In genomic region chr1:205294914-205295310, GRCh38 we compare ENCODE assay signal across 13 cellular contexts. TPM values are rescaled to one million over a fixed set of nuclear protein-coding genes. Genes with fewer than 3 reads are reported as not detected.
DNase-seq lines count a peak whose midpoint lies in the region; ATAC-seq and TF ChIP-seq lines count a peak whose summit lies in the region.
"Had no signal": no experiment of that assay in that cellular context is flagged by ENCODE, and none has a peak within 500 bp of the region (broad histone marks: within the 10 kb centered on the region; RNA-seq: fewer than 3 reads in every experiment).

No MANE protein-coding gene starts in this region.

- no peak overlapping the region for H3K23ac ChIP-seq in mesendoderm (ENCODE audit: low read length)

- peak overlapping the region; percentile 26 for H3K27ac Mint-ChIP-seq in activated CD4-positive, alpha-beta T cell treated with anti-CD3 and anti-CD28 coated beads, Interleukin-2, amount 10 ng/mL, durations not matched to agents 7 days and 5 days
- H3K27ac Mint-ChIP-seq in activated CD4-positive, alpha-beta T cell treated with anti-CD3 and anti-CD28 coated beads, Interleukin-2, amount 10 ng/mL, durations not matched to agents 24 days and 14 days: no peak overlapping the region
- H3K27ac Mint-ChIP-seq in type B pancreatic cell: peak overlapping the region; percentile 90
- H3K27ac Mint-ChIP-seq in activated CD4-positive, alpha-beta T cell treated with anti-CD3 and anti-CD28 coated beads for 36 hours: no peak overlapping the region

- ATAC-seq in activated CD4-positive, alpha-beta T cell treated with anti-CD3 and anti-CD28 coated beads for 36 hours: no peak
- ATAC-seq in HG02623 (IDR thresholded peaks at IDR 0.05; ENCODE audit: unreplicated experiment): no peak

- no peaks in the 10 kb centered on the region for H3K27me3 ChIP-seq in colonic mucosa
- H3K27me3 ChIP-seq in mesendoderm (ENCODE audit: insufficient read depth, low read length, poor library complexity): no peaks in the 10 kb centered on the region

- no peak for DNase-seq in activated CD4-positive, alpha-beta T cell treated with anti-CD3 and anti-CD28 coated beads, Interleukin-2, amount 10 ng/mL, durations not matched to agents 7 days and 5 days
- no peak for DNase-seq in activated CD4-positive, alpha-beta T cell treated with anti-CD3 and anti-CD28 coated beads, Interleukin-2, amount 10 ng/mL, durations not matched to agents 24 days and 14 days
- no peak for DNase-seq in colonic mucosa
- peak; percentile 66 for DNase-seq in mesendoderm
- no peak for DNase-seq in type B pancreatic cell (ENCODE audit: extremely low spot score, unreplicated experiment)
- DNase-seq in activated CD4-positive, alpha-beta T cell treated with anti-CD3 and anti-CD28 coated beads for 36 hours: no peak
- no peak for DNase-seq in head of caudate nucleus
- DNase-seq: activated CD4-positive, CD25-positive, alpha-beta regulatory T cell treated with anti-CD3 and anti-CD28 coated beads, Interleukin-2, amount 50 U/mL, for 72 hours; activated naive CD4-positive, alpha-beta T cell treated with anti-CD3 and anti-CD28 coated beads, Interleukin-2, amount 50 U/mL, for 16 hours; GF-D8; lower lobe of right lung; NCI-H2081 had no signal

- peak overlapping the region; percentile 58 for H4K8ac ChIP-seq in mesendoderm (ENCODE audit: low read depth, low read length)

- no peak overlapping the region for H3K4me2 ChIP-seq in mesendoderm (ENCODE audit: low read length)

- peak overlapping the region; percentile 74 for H2BK5ac ChIP-seq in mesendoderm (ENCODE audit: low read length)

- H3K9ac ChIP-seq in colonic mucosa (ENCODE audit: low read depth in 2 of 2, low read length in 2 of 2) (peak overlapping the region in 1 of 2 donors; percentile 34), mesendoderm (ENCODE audit: low read length) (peak overlapping the region; percentile 48)

- H2BK120ac ChIP-seq in mesendoderm (ENCODE audit: low read depth, low read length): peak overlapping the region; percentile 90

- H3K4me3 ChIP-seq in colonic mucosa: no peak overlapping the region
- no peak overlapping the region for H3K4me3 ChIP-seq in mesendoderm (ENCODE audit: low read length)
- H3K4me3 ChIP-seq: lower lobe of right lung had no signal

- TF ChIP-seq CTCF in colonic mucosa (IDR thresholded peaks at IDR 0.05): no peak
- no peak for TF ChIP-seq CTCF in type B pancreatic cell (conservative IDR thresholded peaks at IDR 0.05)

- H3K27me3 Mint-ChIP-seq in activated CD4-positive, alpha-beta T cell treated with anti-CD3 and anti-CD28 coated beads, Interleukin-2, amount 10 ng/mL, durations not matched to agents 7 days and 5 days: peaks cover 5% of the 10 kb centered on the region
- H3K27me3 Mint-ChIP-seq in activated CD4-positive, alpha-beta T cell treated with anti-CD3 and anti-CD28 coated beads, Interleukin-2, amount 10 ng/mL, durations not matched to agents 24 days and 14 days: peaks cover 6% of the 10 kb centered on the region
- H3K27me3 Mint-ChIP-seq in type B pancreatic cell: no peaks in the 10 kb centered on the region
- H3K27me3 Mint-ChIP-seq in activated CD4-positive, alpha-beta T cell treated with anti-CD3 and anti-CD28 coated beads for 36 hours: no peaks in the 10 kb centered on the region

- CTCF ChIA-PET in activated CD4-positive, alpha-beta T cell treated with anti-CD3 and anti-CD28 coated beads, Interleukin-2, amount 10 ng/mL, durations not matched to agents 7 days and 5 days (lab: Charles Lee): interaction anchor here (0.8 to 2.3 kb wide), 6 partner anchors 10 to 39 kb away, joined by 3 to 8 read pairs (median 4); no protein-coding TSS in a partner anchor
- CTCF ChIA-PET in activated CD4-positive, alpha-beta T cell treated with anti-CD3 and anti-CD28 coated beads for 36 hours (lab: Charles Lee): interaction anchor here (0.6 to 3.1 kb wide), 8 partner anchors 19 to 415 kb away, joined by 3 to 23 read pairs (median 3); no protein-coding TSS in a partner anchor

- no peak overlapping the region for H4K5ac ChIP-seq in mesendoderm (ENCODE audit: low read length)

- no peaks in the 10 kb centered on the region for H3K79me2 ChIP-seq in mesendoderm (ENCODE audit: control insufficient read depth, insufficient read depth, low read length)

- no peaks in the 10 kb centered on the region for H3K36me3 Mint-ChIP-seq in activated CD4-positive, alpha-beta T cell treated with anti-CD3 and anti-CD28 coated beads, Interleukin-2, amount 10 ng/mL, durations not matched to agents 7 days and 5 days (ENCODE audit: low read depth)
- H3K36me3 Mint-ChIP-seq in activated CD4-positive, alpha-beta T cell treated with anti-CD3 and anti-CD28 coated beads, Interleukin-2, amount 10 ng/mL, durations not matched to agents 24 days and 14 days (ENCODE audit: low read depth): no peaks in the 10 kb centered on the region
- no peaks in the 10 kb centered on the region for H3K36me3 Mint-ChIP-seq in type B pancreatic cell
- H3K36me3 Mint-ChIP-seq in activated CD4-positive, alpha-beta T cell treated with anti-CD3 and anti-CD28 coated beads for 36 hours (ENCODE audit: low read depth): no peaks in the 10 kb centered on the region

- H2AK5ac ChIP-seq in mesendoderm (ENCODE audit: low read length): no peak overlapping the region

- H3K4me1 ChIP-seq in colonic mucosa (no peaks in the 10 kb centered on the region), mesendoderm (ENCODE audit: control insufficient read depth, low read depth, low read length) (peaks cover 26% of the 10 kb centered on the region)

- peak overlapping the region; percentile 63 for H3K27ac ChIP-seq in colonic mucosa
- H3K27ac ChIP-seq in mesendoderm (ENCODE audit: low read depth, low read length): peak overlapping the region; percentile 74

- H3K4ac ChIP-seq in mesendoderm (ENCODE audit: low read depth, low read length): peak overlapping the region; percentile 88

- H3K79me1 ChIP-seq in mesendoderm (ENCODE audit: low read length): no peaks in the 10 kb centered on the region

- H3K18ac ChIP-seq in mesendoderm (ENCODE audit: low read length): peak overlapping the region; percentile 63

- no CpG with 5 or more reads among the region's 5 CpGs for WGBS in mesendoderm (ENCODE audit: extremely low coverage, insufficient coverage, low lambda C conversion rate)

- H2BK15ac ChIP-seq in mesendoderm (replicated peaks; ENCODE audit: low read depth): peak overlapping the region; percentile 19

- no peaks in the 10 kb centered on the region for H3K9me3 Mint-ChIP-seq in activated CD4-positive, alpha-beta T cell treated with anti-CD3 and anti-CD28 coated beads, Interleukin-2, amount 10 ng/mL, durations not matched to agents 7 days and 5 days
- H3K9me3 Mint-ChIP-seq in activated CD4-positive, alpha-beta T cell treated with anti-CD3 and anti-CD28 coated beads, Interleukin-2, amount 10 ng/mL, durations not matched to agents 24 days and 14 days: no peaks in the 10 kb centered on the region
- H3K9me3 Mint-ChIP-seq in type B pancreatic cell: no peaks in the 10 kb centered on the region
- no peaks in the 10 kb centered on the region for H3K9me3 Mint-ChIP-seq in activated CD4-positive, alpha-beta T cell treated with anti-CD3 and anti-CD28 coated beads for 36 hours (ENCODE audit: low read depth)

- H3K4me3 Mint-ChIP-seq in activated CD4-positive, alpha-beta T cell treated with anti-CD3 and anti-CD28 coated beads, Interleukin-2, amount 10 ng/mL, durations not matched to agents 7 days and 5 days: no peak overlapping the region
- no peak overlapping the region for H3K4me3 Mint-ChIP-seq in activated CD4-positive, alpha-beta T cell treated with anti-CD3 and anti-CD28 coated beads, Interleukin-2, amount 10 ng/mL, durations not matched to agents 24 days and 14 days
- peak overlapping the region; percentile 57 for H3K4me3 Mint-ChIP-seq in type B pancreatic cell
- no peak overlapping the region for H3K4me3 Mint-ChIP-seq in activated CD4-positive, alpha-beta T cell treated with anti-CD3 and anti-CD28 coated beads for 36 hours

- H3K36me3 ChIP-seq in colonic mucosa: no peaks in the 10 kb centered on the region
- H3K36me3 ChIP-seq in mesendoderm (ENCODE audit: control insufficient read depth, insufficient read depth, low read length): no peaks in the 10 kb centered on the region
- H3K36me3 ChIP-seq: lower lobe of right lung had no signal

- POLR2A ChIA-PET in activated CD4-positive, alpha-beta T cell treated with anti-CD3 and anti-CD28 coated beads, Interleukin-2, amount 10 ng/mL, durations not matched to agents 7 days and 5 days (lab: Charles Lee): no interaction called here
- POLR2A ChIA-PET in activated CD4-positive, alpha-beta T cell treated with anti-CD3 and anti-CD28 coated beads for 36 hours (lab: Charles Lee): interaction anchor here (1.8 kb wide), 1 partner anchor 21 kb away, joined by 4 read pairs; no protein-coding TSS in a partner anchor

- no peaks in the 10 kb centered on the region for H3K9me3 ChIP-seq in colonic mucosa
- H3K9me3 ChIP-seq: lower lobe of right lung had no signal

- intact Hi-C loops in activated CD4-positive, alpha-beta T cell treated with anti-CD3 and anti-CD28 coated beads, Interleukin-2, amount 10 ng/mL, durations not matched to agents 24 days and 14 days (cut with micrococcal nuclease): no loop called here
- intact Hi-C loops in colonic mucosa (cut with DNase I): no loop called here
- intact Hi-C loops in activated CD4-positive, alpha-beta T cell treated with anti-CD3 and anti-CD28 coated beads for 36 hours (cut with DNase I, micrococcal nuclease): no loop called here
- intact Hi-C loops in head of caudate nucleus (cut with DNase I): no loop called here

- H3K4me1 Mint-ChIP-seq in activated CD4-positive, alpha-beta T cell treated with anti-CD3 and anti-CD28 coated beads, Interleukin-2, amount 10 ng/mL, durations not matched to agents 7 days and 5 days: peaks cover 38% of the 10 kb centered on the region
- peaks cover 33% of the 10 kb centered on the region for H3K4me1 Mint-ChIP-seq in activated CD4-positive, alpha-beta T cell treated with anti-CD3 and anti-CD28 coated beads, Interleukin-2, amount 10 ng/mL, durations not matched to agents 24 days and 14 days
- H3K4me1 Mint-ChIP-seq in type B pancreatic cell (ENCODE audit: unreplicated experiment): peaks cover 40% of the 10 kb centered on the region
- H3K4me1 Mint-ChIP-seq in activated CD4-positive, alpha-beta T cell treated with anti-CD3 and anti-CD28 coated beads for 36 hours: peaks cover 46% of the 10 kb centered on the region

- peak overlapping the region; percentile 80 for H3K56ac ChIP-seq in mesendoderm (ENCODE audit: low read length)

RNA-seq across cellular contexts. Expression of gene NUAK2, which starts 26.6 kb away (rescaled TPM):
- total RNA-seq in activated CD4-positive, alpha-beta T cell treated with anti-CD3 and anti-CD28 coated beads, Interleukin-2, amount 10 ng/mL, durations not matched to agents 7 days and 5 days: 10 to 100 TPM; 12.1 to 12.7 TPM
- 0.80 and 1.0 TPM in 2 replicates for total RNA-seq in activated CD4-positive, alpha-beta T cell treated with anti-CD3 and anti-CD28 coated beads, Interleukin-2, amount 10 ng/mL, durations not matched to agents 24 days and 14 days
- total RNA-seq in colonic mucosa (10 to 100 TPM; 21.2 to 27.2 TPM), type B pancreatic cell (ENCODE audit: low replicate concordance) (13.5 and 17.7 TPM in 2 replicates)
- polyA plus RNA-seq in mesendoderm (2013, experiment 1 of 2): 11.0 TPM
- 11.3 TPM for polyA plus RNA-seq in mesendoderm (2013, experiment 2 of 2)
- 1 to 10 TPM; 2.3 to 2.7 TPM for total RNA-seq in activated CD4-positive, alpha-beta T cell treated with anti-CD3 and anti-CD28 coated beads for 36 hours

Comparison
In these comparisons a context has a peak if more than half of its experiments do, and no peak if none do; other contexts are left out.
1. H3K27ac Mint-ChIP-seq: peak in activated CD4-positive, alpha-beta T cell treated with anti-CD3 and anti-CD28 coated beads, Interleukin-2, amount 10 ng/mL, durations not matched to agents 7 days and 5 days (single experiment) and type B pancreatic cell (single experiment); none in activated CD4-positive, alpha-beta T cell treated with anti-CD3 and anti-CD28 coated beads, Interleukin-2, amount 10 ng/mL, durations not matched to agents 24 days and 14 days (single experiment) and activated CD4-positive, alpha-beta T cell treated with anti-CD3 and anti-CD28 coated beads for 36 hours (single experiment).